Comparison of ENCODE assay signal across 10 cellular contexts in genomic region chr5:177128551-177128976, GRCh38. TPM values are rescaled to one million over a fixed set of nuclear protein-coding genes. Genes with fewer than 3 reads are reported as not detected.
DNase-seq lines count a peak whose midpoint lies in the region; ATAC-seq, FAIRE-seq and TF ChIP-seq lines count a peak whose summit lies in the region.
"Had no signal": no experiment of that assay in that cellular context is flagged by ENCODE, and none has a peak within 500 bp of the region (broad histone marks: within the 10 kb centered on the region; RNA-seq: fewer than 3 reads in every experiment).

No MANE protein-coding gene starts in this region.

- no peaks in the 10 kb centered on the region for H3K36me3 ChIP-seq in brain microvascular endothelial cell (replicated peaks)
- H3K36me3 ChIP-seq: heart left ventricle had no signal

- TF ChIP-seq CTCF in brain microvascular endothelial cell (IDR thresholded peaks at IDR 0.05; ENCODE audit: low read depth, low read length, missing control alignments), result no peak

- peaks cover 20% of the 10 kb centered on the region for H3K4me1 Mint-ChIP-seq in stimulated activated naive CD8-positive, alpha-beta T cell treated with anti-CD3 and anti-CD28 coated beads, Interleukin-15, Interleukin-2, amounts not matched to agents 100 ng/mL and 50 ng/mL, for 24 hours (ENCODE audit: low read depth)

- no peaks in the 10 kb centered on the region for H3K9me3 Mint-ChIP-seq in stimulated activated naive CD8-positive, alpha-beta T cell treated with anti-CD3 and anti-CD28 coated beads, Interleukin-15, Interleukin-2, amounts not matched to agents 100 ng/mL and 50 ng/mL, for 24 hours

- H3K27me3 Mint-ChIP-seq in stimulated activated naive CD8-positive, alpha-beta T cell treated with anti-CD3 and anti-CD28 coated beads, Interleukin-15, Interleukin-2, amounts not matched to agents 100 ng/mL and 50 ng/mL, for 24 hours, result no peaks in the 10 kb centered on the region

- no peak for FAIRE-seq in frontal cortex (lab: Jason Lieb, UNC)

- H3K27me3 ChIP-seq in brain microvascular endothelial cell (replicated peaks), result no peaks in the 10 kb centered on the region
- H3K27me3 ChIP-seq: heart left ventricle had no signal

- DNase-seq in stimulated activated naive CD8-positive, alpha-beta T cell treated with anti-CD3 and anti-CD28 coated beads, Interleukin-15, Interleukin-2, amounts not matched to agents 100 U/mL and 50 U/mL, for 24 hours, result no peak
- DNase-seq in T-helper 22 cell (ENCODE audit: low read depth) (peak; percentile 8), glomerular visceral epithelial cell (ENCODE audit: extremely low spot score) (peak; percentile 58), brain microvascular endothelial cell (no peak), frontal cortex (ENCODE audit: low spot score in 2 of 2) (no peak), NK-92 (lab: John Stamatoyannopoulos, UW; ENCODE audit: unreplicated experiment) (no peak), NOMO-1 treated with DMSO at 0.1 percent for 48 hours (lab: John Stamatoyannopoulos, UW; ENCODE audit: unreplicated experiment) (no peak)
- DNase-seq: NCI-H69 had no signal

- H3K27ac Mint-ChIP-seq in stimulated activated naive CD8-positive, alpha-beta T cell treated with anti-CD3 and anti-CD28 coated beads, Interleukin-15, Interleukin-2, amounts not matched to agents 100 ng/mL and 50 ng/mL, for 24 hours, result peak overlapping the region; percentile 51

- H3K36me3 Mint-ChIP-seq in stimulated activated naive CD8-positive, alpha-beta T cell treated with anti-CD3 and anti-CD28 coated beads, Interleukin-15, Interleukin-2, amounts not matched to agents 100 ng/mL and 50 ng/mL, for 24 hours (ENCODE audit: low read depth), result no peaks in the 10 kb centered on the region

- in situ Hi-C loops in brain microvascular endothelial cell (cut with HindIII; ENCODE audit: low pct_ligation_motif_present, low sequenced_read_pairs), result no loop called here

- H3K4me3 Mint-ChIP-seq in stimulated activated naive CD8-positive, alpha-beta T cell treated with anti-CD3 and anti-CD28 coated beads, Interleukin-15, Interleukin-2, amounts not matched to agents 100 ng/mL and 50 ng/mL, for 24 hours, result no peak overlapping the region

- ATAC-seq in stimulated activated naive CD8-positive, alpha-beta T cell treated with anti-CD3 and anti-CD28 coated beads, Interleukin-15, Interleukin-2, amounts not matched to agents 100 U/mL and 50 U/mL, for 24 hours, result no peak
- ATAC-seq: heart left ventricle had no signal

- H3K27ac ChIP-seq in brain microvascular endothelial cell, result no peak overlapping the region

- no peak overlapping the region for H3K4me3 ChIP-seq in brain microvascular endothelial cell (ENCODE audit: low read depth, low read length)
- H3K4me3 ChIP-seq: heart left ventricle had no signal

RNA-seq across cellular contexts. Expression of gene NSD1, which starts 5.0 kb away (rescaled TPM):
- 58.7 TPM for total RNA-seq in frontal cortex

RNA-seq across cellular contexts. Expression of gene FGFR4, which starts 41.8 kb away (rescaled TPM):
- 1.2 TPM for total RNA-seq in frontal cortex

Comparison
In these comparisons a context has a peak if more than half of its experiments do, and no peak if none do; other contexts are left out.
1. DNase-seq: peak in T-helper 22 cell (single experiment) and glomerular visceral epithelial cell (single experiment); none in stimulated activated naive CD8-positive, alpha-beta T cell treated with anti-CD3 and anti-CD28 coated beads, Interleukin-15, Interleukin-2, amounts not matched to agents 100 U/mL and 50 U/mL, for 24 hours (single experiment), brain microvascular endothelial cell (single experiment), frontal cortex (0 of 2), NK-92 (single experiment) and NOMO-1 treated with DMSO at 0.1 percent for 48 hours (single experiment).